8 cellular contexts compared by ENCODE assay signal in the genomic region with DNA sequence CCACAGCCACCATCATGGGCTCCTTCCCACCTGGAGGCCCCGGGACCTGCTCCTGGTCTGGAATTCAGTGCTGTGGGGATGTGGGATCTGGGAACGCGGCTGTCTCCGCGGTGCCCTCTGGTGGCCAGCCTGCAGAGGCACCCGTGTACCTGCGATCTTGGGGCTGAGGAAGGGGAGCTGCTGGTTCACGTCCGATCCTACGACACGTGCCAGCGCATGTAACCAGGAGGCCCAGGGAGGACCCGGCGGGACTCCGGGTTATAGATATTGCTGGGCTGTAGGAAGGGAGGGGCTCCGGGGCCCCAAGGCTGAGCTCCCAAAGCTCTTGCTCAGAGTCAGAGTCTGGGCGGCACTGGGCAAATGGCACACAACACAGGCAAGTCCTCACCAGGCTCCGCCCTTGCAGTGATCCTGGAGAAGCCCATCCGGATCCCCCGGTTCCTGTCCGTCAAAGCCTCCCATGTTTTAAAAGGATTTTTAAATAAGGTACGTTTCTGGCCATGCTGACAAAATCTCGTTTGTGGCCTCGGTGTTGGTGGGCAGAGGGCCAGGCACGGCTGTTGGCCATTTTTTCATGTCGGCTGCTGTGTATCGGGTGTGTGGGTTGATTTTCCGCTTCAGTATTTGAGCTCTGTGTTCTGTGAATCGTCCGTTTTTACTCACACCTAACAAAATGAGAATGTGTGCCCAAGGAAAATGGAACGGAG. TPM values are rescaled to one million over a fixed set of nuclear protein-coding genes. Genes with fewer than 3 reads are reported as not detected.
A peak's percentile ranks its signal among the peaks of the same experiment; 100 is the strongest.
DNase-seq lines count a peak whose midpoint lies in the region; ATAC-seq, FAIRE-seq and TF ChIP-seq lines count a peak whose summit lies in the region.

No MANE protein-coding gene starts in this region.

- DNase-seq in AG08395 (ENCODE audit: low spot score) (peak; percentile 87), GM12891 (ENCODE audit: insufficient read length, low spot score) (peak; percentile 81), NCI-H2227 treated with DMSO at 0.1 percent for 48 hours (lab: John Stamatoyannopoulos, UW) (peak; percentile 50), esophagus squamous epithelium (lab: John Stamatoyannopoulos, UW) (no peak), myocyte (ENCODE audit: low read depth) (peak; percentile 65), aorta (peak in 1 of 2 donors; percentile 83)
- DNase-seq in activated CD8-positive, alpha-beta memory T cell treated with anti-CD3 and anti-CD28 coated beads for 24 hours = peak; percentile 76

- peak overlapping the region; percentile 14 to 61 (median 40) for H3K4me3 ChIP-seq in esophagus squamous epithelium
- peak overlapping the region in 1 of 2 donors; percentile 1 for H3K4me3 ChIP-seq in aorta (ENCODE audit: low read length in 2 of 2)

- peak; percentile 89 for FAIRE-seq in GM12891 (lab: Jason Lieb, UNC)

- ATAC-seq in aorta (ENCODE audit: low FRiP score) (peak; percentile 51), HG02571 (IDR thresholded peaks at IDR 0.05; ENCODE audit: unreplicated experiment) (no peak)

- no peak for TF ChIP-seq POLR2A in GM12891 (IDR thresholded peaks at IDR 0.05; ENCODE audit: low read depth, low read length)
- TF ChIP-seq POLR2A in esophagus squamous epithelium (IDR thresholded peaks at IDR 0.05) = no peak

- peaks cover 0 to 14% (median 8%) of the 10 kb centered on the region in 3 donors for H3K4me1 ChIP-seq in esophagus squamous epithelium
- H3K4me1 ChIP-seq in aorta (ENCODE audit: control insufficient read depth in 1 of 2, insufficient read depth in 2 of 2, low read length in 2 of 2) = no peaks in the 10 kb centered on the region

- no peaks in the 10 kb centered on the region for H3K9me3 ChIP-seq in esophagus squamous epithelium
- no peaks in the 10 kb centered on the region for H3K9me3 ChIP-seq in aorta (ENCODE audit: control insufficient read depth, low read length)

- peaks cover 0 to 47% (median 0%) of the 10 kb centered on the region in 3 donors for H3K36me3 ChIP-seq in esophagus squamous epithelium
- H3K36me3 ChIP-seq in aorta (ENCODE audit: control insufficient read depth in 1 of 2, insufficient read depth in 2 of 2, low read length in 1 of 2) = no peaks in the 10 kb centered on the region

- 18 to 55% methylated on average over 10 to 18 of the region's 31 CpGs for WGBS in esophagus squamous epithelium, 2 donors
- 5 to 7% methylated on average over 31 of the region's 31 CpGs for WGBS in aorta, 2 donors

- no peaks in the 10 kb centered on the region for H3K27me3 ChIP-seq in esophagus squamous epithelium
- H3K27me3 ChIP-seq in aorta (ENCODE audit: control insufficient read depth in 1 of 2, insufficient read depth in 2 of 2, low read length in 1 of 2) = no peaks in the 10 kb centered on the region

- TF ChIP-seq CTCF in esophagus squamous epithelium (IDR thresholded peaks at IDR 0.05) = peak; percentile 55 to 89 (median 83)

- peak overlapping the region in 2 of 4 donors; percentile 45 to 66 for H3K27ac ChIP-seq in esophagus squamous epithelium
- no peak overlapping the region for H3K27ac ChIP-seq in aorta (ENCODE audit: low read depth in 1 of 2, low read length in 2 of 2)

- intact Hi-C loops in esophagus squamous epithelium (cut with DNase I) = no loop called here
- intact Hi-C loops in aorta (cut with DNase I) = loop anchor here (5.0 kb wide), 2 partner anchors 82 to 232 kb away; no protein-coding TSS in a partner anchor

TF ChIP-seq in GM12891, 5 proteins besides CTCF, POLR2A, EP300 and RAD21:
- TF ChIP-seq SPI1 (IDR thresholded peaks at IDR 0.05; ENCODE audit: low read depth, low read length) (no peak), PAX5 (IDR thresholded peaks at IDR 0.05; ENCODE audit: insufficient read depth, low read length, severe bottlenecking) (no peak), POLR2AphosphoS5 (IDR thresholded peaks at IDR 0.05; ENCODE audit: low read depth, low read length) (no peak), TAF1 (IDR thresholded peaks at IDR 0.05; ENCODE audit: low read depth, low read length) (no peak), POU2F2 (IDR thresholded peaks at IDR 0.05; ENCODE audit: low read depth, low read length) (no peak)

RNA-seq across cellular contexts. Expression of gene FAAP20, which starts 20.1 kb away (rescaled TPM):
- 47.2 TPM for polyA plus RNA-seq in GM12891 (2012; ENCODE audit: low read depth, missing spikeins)
- total RNA-seq in esophagus squamous epithelium = 10 to 100 TPM in 3 of 4 donors, 1 to 10 TPM in 1; 8.6 to 22.5 (median 18.1) TPM
- 37.3 and 43.0 TPM in 2 replicates for total RNA-seq in myocyte
- 64.9 TPM for polyA plus RNA-seq in myocyte (2012)
- 10 to 100 TPM; 49.0 to 59.9 TPM for total RNA-seq in aorta
- 100 to 1,000 TPM in 1 of 2 donors, 10 to 100 TPM in 1; 61.2 to 124 TPM for polyA plus RNA-seq in aorta

RNA-seq across cellular contexts. Expression of gene SKI, which starts 53.6 kb away (rescaled TPM):
- 3.2 TPM for polyA plus RNA-seq in GM12891 (2012; ENCODE audit: low read depth, missing spikeins)
- total RNA-seq in esophagus squamous epithelium = 10 to 100 TPM; 18.2 to 38.8 (median 25.2) TPM
- total RNA-seq in myocyte = 12.1 and 15.2 TPM in 2 replicates
- 34.7 TPM for polyA plus RNA-seq in myocyte (2012)
- total RNA-seq in aorta = 100 to 1,000 TPM; 114 to 129 TPM
- polyA plus RNA-seq in aorta = 10 to 100 TPM; 20.7 to 34.7 TPM
